ENCODE assay signal across 18 cellular contexts in genomic region chr1:91592716-91593477, GRCh38.
DNase-seq lines count a peak whose midpoint lies in the region; ATAC-seq lines count a peak whose summit lies in the region.
"Had no signal": no experiment of that assay in that cellular context is flagged by ENCODE, and none has a peak within 500 bp of the region (broad histone marks: within the 10 kb centered on the region; RNA-seq: fewer than 3 reads in every experiment).

No MANE protein-coding gene starts in this region.

- H3K27me3 Mint-ChIP-seq in activated CD4-positive, alpha-beta T cell treated with anti-CD3 and anti-CD28 coated beads for 36 hours = peaks cover 2% of the 10 kb centered on the region
- H3K27me3 Mint-ChIP-seq in stimulated activated naive CD8-positive, alpha-beta T cell treated with anti-CD3 and anti-CD28 coated beads, Interleukin-15, Interleukin-2, amounts not matched to agents 100 ng/mL and 50 ng/mL, for 24 hours = no peaks in the 10 kb centered on the region
- peaks cover 7% of the 10 kb centered on the region for H3K27me3 Mint-ChIP-seq in stimulated activated naive CD8-positive, alpha-beta T cell treated with anti-CD3 and anti-CD28 coated beads, Interleukin-15, amount 100 ng/mL, for 72 hours
- no peaks in the 10 kb centered on the region for H3K27me3 Mint-ChIP-seq in natural killer cell treated with Interleukin-12 subunit alpha and Interleukin-12 subunit beta and Interleukin-15 and Interleukin-18, amount 100 ng/mL, for 72 hours
- H3K27me3 Mint-ChIP-seq: CD4-positive, alpha-beta memory T cell had no signal

- DNase-seq in activated CD4-positive, alpha-beta T cell treated with anti-CD3 and anti-CD28 coated beads for 36 hours = no peak
- no peak for DNase-seq in activated CD4-positive, alpha-beta T cell treated with anti-CD3 and anti-CD28 coated beads for 1 hour
- no peak for DNase-seq in stimulated activated naive CD8-positive, alpha-beta T cell treated with anti-CD3 and anti-CD28 coated beads, Interleukin-15, amount 100 ng/mL, for 72 hours
- no peak for DNase-seq in natural killer cell treated with Interleukin-12 subunit alpha and Interleukin-12 subunit beta and Interleukin-15 and Interleukin-18, amount 100 ng/mL, for 72 hours (ENCODE audit: low spot score)
- DNase-seq in GM03348 (ENCODE audit: low spot score) = no peak
- DNase-seq in COLO829 (ENCODE audit: low spot score) = no peak
- DNase-seq in NCI-H1930 (lab: John Stamatoyannopoulos, UW) = no peak
- DNase-seq: DMS79, IMR-90, NCI-H1105 treated with DMSO at 0.1 percent for 48 hours, NCI-H1694 treated with DMSO at 0.1 percent for 48 hours, NCI-H345, NCI-H526 treated with DMSO at 0.1 percent for 48 hours had no signal

- peak; percentile 30 for ATAC-seq in activated CD4-positive, alpha-beta T cell treated with anti-CD3 and anti-CD28 coated beads for 36 hours
- ATAC-seq in stimulated activated naive CD8-positive, alpha-beta T cell treated with anti-CD3 and anti-CD28 coated beads, Interleukin-15, amount 100 ng/mL, for 72 hours = no peak
- ATAC-seq in natural killer cell treated with Interleukin-12 subunit alpha and Interleukin-12 subunit beta and Interleukin-15 and Interleukin-18, amount 100 ng/mL, for 72 hours = no peak
- ATAC-seq: GM23338, HCT116 had no signal

- H3K4me3 Mint-ChIP-seq in activated CD4-positive, alpha-beta T cell treated with anti-CD3 and anti-CD28 coated beads for 36 hours = no peak overlapping the region
- H3K4me3 Mint-ChIP-seq in stimulated activated naive CD8-positive, alpha-beta T cell treated with anti-CD3 and anti-CD28 coated beads, Interleukin-15, Interleukin-2, amounts not matched to agents 100 ng/mL and 50 ng/mL, for 24 hours = no peak overlapping the region
- peak overlapping the region in 1 of 2 donors; percentile 70 for H3K4me3 Mint-ChIP-seq in stimulated activated naive CD8-positive, alpha-beta T cell treated with anti-CD3 and anti-CD28 coated beads, Interleukin-15, amount 100 ng/mL, for 72 hours
- no peak overlapping the region for H3K4me3 Mint-ChIP-seq in natural killer cell treated with Interleukin-12 subunit alpha and Interleukin-12 subunit beta and Interleukin-15 and Interleukin-18, amount 100 ng/mL, for 72 hours
- H3K4me3 Mint-ChIP-seq: B cell, GM23338 had no signal

- intact Hi-C loops in activated CD4-positive, alpha-beta T cell treated with anti-CD3 and anti-CD28 coated beads for 36 hours (cut with DNase I, micrococcal nuclease) = no loop called here

- H3K9me3 Mint-ChIP-seq in activated CD4-positive, alpha-beta T cell treated with anti-CD3 and anti-CD28 coated beads for 36 hours (ENCODE audit: low read depth) = no peaks in the 10 kb centered on the region
- no peaks in the 10 kb centered on the region for H3K9me3 Mint-ChIP-seq in stimulated activated naive CD8-positive, alpha-beta T cell treated with anti-CD3 and anti-CD28 coated beads, Interleukin-15, Interleukin-2, amounts not matched to agents 100 ng/mL and 50 ng/mL, for 24 hours
- no peaks in the 10 kb centered on the region for H3K9me3 Mint-ChIP-seq in stimulated activated naive CD8-positive, alpha-beta T cell treated with anti-CD3 and anti-CD28 coated beads, Interleukin-15, amount 100 ng/mL, for 72 hours
- no peaks in the 10 kb centered on the region for H3K9me3 Mint-ChIP-seq in natural killer cell treated with Interleukin-12 subunit alpha and Interleukin-12 subunit beta and Interleukin-15 and Interleukin-18, amount 100 ng/mL, for 72 hours
- H3K9me3 Mint-ChIP-seq: GM23338 had no signal

- CTCF ChIA-PET in activated CD4-positive, alpha-beta T cell treated with anti-CD3 and anti-CD28 coated beads for 36 hours (lab: Charles Lee) = no interaction called here

- H3K36me3 Mint-ChIP-seq in activated CD4-positive, alpha-beta T cell treated with anti-CD3 and anti-CD28 coated beads for 36 hours (ENCODE audit: low read depth) = no peaks in the 10 kb centered on the region
- no peaks in the 10 kb centered on the region for H3K36me3 Mint-ChIP-seq in stimulated activated naive CD8-positive, alpha-beta T cell treated with anti-CD3 and anti-CD28 coated beads, Interleukin-15, Interleukin-2, amounts not matched to agents 100 ng/mL and 50 ng/mL, for 24 hours (ENCODE audit: low read depth)
- H3K36me3 Mint-ChIP-seq in natural killer cell treated with Interleukin-12 subunit alpha and Interleukin-12 subunit beta and Interleukin-15 and Interleukin-18, amount 100 ng/mL, for 72 hours = no peaks in the 10 kb centered on the region
- H3K36me3 Mint-ChIP-seq: CD4-positive, alpha-beta memory T cell had no signal

- peak overlapping the region; percentile 48 for H3K27ac Mint-ChIP-seq in activated CD4-positive, alpha-beta T cell treated with anti-CD3 and anti-CD28 coated beads for 36 hours
- peak overlapping the region; percentile 81 for H3K27ac Mint-ChIP-seq in stimulated activated naive CD8-positive, alpha-beta T cell treated with anti-CD3 and anti-CD28 coated beads, Interleukin-15, Interleukin-2, amounts not matched to agents 100 ng/mL and 50 ng/mL, for 24 hours
- no peak overlapping the region for H3K27ac Mint-ChIP-seq in stimulated activated naive CD8-positive, alpha-beta T cell treated with anti-CD3 and anti-CD28 coated beads, Interleukin-15, amount 100 ng/mL, for 72 hours
- peak overlapping the region; percentile 47 to 73 for H3K27ac Mint-ChIP-seq in natural killer cell treated with Interleukin-12 subunit alpha and Interleukin-12 subunit beta and Interleukin-15 and Interleukin-18, amount 100 ng/mL, for 72 hours
- H3K27ac Mint-ChIP-seq: B cell, GM23338 had no signal

- POLR2A ChIA-PET in activated CD4-positive, alpha-beta T cell treated with anti-CD3 and anti-CD28 coated beads for 36 hours (lab: Charles Lee) = interaction anchor here (0.6 kb wide), 1 partner anchor 210 kb away, joined by 3 read pairs; no protein-coding TSS in a partner anchor

- peaks cover 27% of the 10 kb centered on the region for H3K4me1 Mint-ChIP-seq in activated CD4-positive, alpha-beta T cell treated with anti-CD3 and anti-CD28 coated beads for 36 hours
- peaks cover 24% of the 10 kb centered on the region for H3K4me1 Mint-ChIP-seq in stimulated activated naive CD8-positive, alpha-beta T cell treated with anti-CD3 and anti-CD28 coated beads, Interleukin-15, Interleukin-2, amounts not matched to agents 100 ng/mL and 50 ng/mL, for 24 hours (ENCODE audit: low read depth)
- peaks cover 26% of the 10 kb centered on the region for H3K4me1 Mint-ChIP-seq in stimulated activated naive CD8-positive, alpha-beta T cell treated with anti-CD3 and anti-CD28 coated beads, Interleukin-15, amount 100 ng/mL, for 72 hours
- peaks cover 39 to 40% of the 10 kb centered on the region in 2 donors for H3K4me1 Mint-ChIP-seq in natural killer cell treated with Interleukin-12 subunit alpha and Interleukin-12 subunit beta and Interleukin-15 and Interleukin-18, amount 100 ng/mL, for 72 hours (ENCODE audit: low read depth in 2 of 2)

Comparison
In these comparisons a context has a peak if more than half of its experiments do, and no peak if none do; other contexts are left out.
1. H3K27ac Mint-ChIP-seq: peak in activated CD4-positive, alpha-beta T cell treated with anti-CD3 and anti-CD28 coated beads for 36 hours (single experiment), stimulated activated naive CD8-positive, alpha-beta T cell treated with anti-CD3 and anti-CD28 coated beads, Interleukin-15, Interleukin-2, amounts not matched to agents 100 ng/mL and 50 ng/mL, for 24 hours (single experiment) and natural killer cell treated with Interleukin-12 subunit alpha and Interleukin-12 subunit beta and Interleukin-15 and Interleukin-18, amount 100 ng/mL, for 72 hours (2 of 2); none in stimulated activated naive CD8-positive, alpha-beta T cell treated with anti-CD3 and anti-CD28 coated beads, Interleukin-15, amount 100 ng/mL, for 72 hours (0 of 2).